ENCODE assay signal across 22 cellular contexts in genomic region chr4:5926601-5927000, GRCh38. TPM values are rescaled to one million over a fixed set of nuclear protein-coding genes. Genes with fewer than 3 reads are reported as not detected.
"Had no signal": no experiment of that assay in that cellular context is flagged by ENCODE, and none has a peak within 500 bp of the region (broad histone marks: within the 10 kb centered on the region; RNA-seq: fewer than 3 reads in every experiment).

No MANE protein-coding gene starts in this region.

- H3K36me3 ChIP-seq: MG63 had no signal

- H3K9ac ChIP-seq: SK-N-SH had no signal

- H3K9me3 ChIP-seq: MG63, SK-N-SH had no signal

- DNase-seq: KBM-7, MG63, NCI-H1092, NCI-H1105 treated with DMSO at 0.1 percent for 48 hours, NCI-H1417 treated with DMSO at 0.1 percent for 48 hours, NCI-H146, NCI-H1694 treated with DMSO at 0.1 percent for 48 hours, NCI-H1930, NCI-H2081, NCI-H2171, NCI-H226, NCI-H446, NCI-H510A, NCI-H524 treated with DMSO at 0.1 percent for 48 hours, NCI-H69, NCI-H774, Right ventricle myocardium superior, RPMI8226, SIG-M5, SK-N-SH, SW 1271 had no signal

- H3K4me3 ChIP-seq: MG63 had no signal

- H3K27me3 ChIP-seq: MG63 had no signal

- H3K4me2 ChIP-seq: SK-N-SH had no signal

RNA-seq across cellular contexts. Expression of gene CRMP1, which starts 33.7 kb away (rescaled TPM):
- total RNA-seq: HT-29 had no signal
